In genomic region chr2:25339791-25340339, GRCh38 we compare ENCODE assay signal across 8 cellular contexts. TPM values are rescaled to one million over a fixed set of nuclear protein-coding genes. Genes with fewer than 3 reads are reported as not detected.
A peak's percentile ranks its signal among the peaks of the same experiment; 100 is the strongest.
DNase-seq lines count a peak whose midpoint lies in the region; ATAC-seq and TF ChIP-seq lines count a peak whose summit lies in the region.

No MANE protein-coding gene starts in this region.

- H3K4me1 ChIP-seq in right atrium auricular region, result peaks cover 0 to 58% of the 10 kb centered on the region in 2 donors

- no peaks in the 10 kb centered on the region for H3K27me3 ChIP-seq in right atrium auricular region

- H3K4me3 Mint-ChIP-seq in activated naive CD4-positive, alpha-beta T cell treated with anti-CD3 and anti-CD28 coated beads for 36 hours, result peak overlapping the region; percentile 68
- H3K4me3 Mint-ChIP-seq in activated CD8-positive, alpha-beta T cell treated with anti-CD3 and anti-CD28 coated beads, Interleukin-2, amount 10 ng/mL, durations not matched to agents 7 days and 5 days, result peak overlapping the region; percentile 66

- no peaks in the 10 kb centered on the region for H3K27me3 Mint-ChIP-seq in activated naive CD4-positive, alpha-beta T cell treated with anti-CD3 and anti-CD28 coated beads for 36 hours (ENCODE audit: low read depth)
- no peaks in the 10 kb centered on the region for H3K27me3 Mint-ChIP-seq in activated CD8-positive, alpha-beta T cell treated with anti-CD3 and anti-CD28 coated beads, Interleukin-2, amount 10 ng/mL, durations not matched to agents 7 days and 5 days (ENCODE audit: low read depth)

- peak in 1 of 2 donors; percentile 54 for TF ChIP-seq CTCF in right atrium auricular region (IDR thresholded peaks at IDR 0.05)

- H3K36me3 ChIP-seq in right atrium auricular region, result no peaks in the 10 kb centered on the region

- H3K4me3 ChIP-seq in right atrium auricular region (peak overlapping the region; percentile 55 to 77), skeletal muscle cell (ENCODE audit: low read depth, low read length) (peak overlapping the region; percentile 59)

- H3K4me1 Mint-ChIP-seq in activated naive CD4-positive, alpha-beta T cell treated with anti-CD3 and anti-CD28 coated beads for 36 hours (ENCODE audit: low read depth), result peaks cover 50% of the 10 kb centered on the region
- H3K4me1 Mint-ChIP-seq in activated CD8-positive, alpha-beta T cell treated with anti-CD3 and anti-CD28 coated beads, Interleukin-2, amount 10 ng/mL, durations not matched to agents 7 days and 5 days (ENCODE audit: low read depth), result peaks cover 51% of the 10 kb centered on the region

- intact Hi-C loops in activated naive CD4-positive, alpha-beta T cell treated with anti-CD3 and anti-CD28 coated beads for 36 hours (cut with micrococcal nuclease), result loop anchor here (5.0 kb wide), 1 partner anchor 112 kb away; no protein-coding TSS in a partner anchor

- no peaks in the 10 kb centered on the region for H3K36me3 Mint-ChIP-seq in activated naive CD4-positive, alpha-beta T cell treated with anti-CD3 and anti-CD28 coated beads for 36 hours (ENCODE audit: low read depth)
- H3K36me3 Mint-ChIP-seq in activated naive CD4-positive, alpha-beta T cell treated with anti-CD3 and anti-CD28 coated beads, Interleukin-2, amount 50 U/mL, for 72 hours, result no peaks in the 10 kb centered on the region
- peaks cover 12% of the 10 kb centered on the region for H3K36me3 Mint-ChIP-seq in activated CD8-positive, alpha-beta T cell treated with anti-CD3 and anti-CD28 coated beads, Interleukin-2, amount 10 ng/mL, durations not matched to agents 7 days and 5 days (ENCODE audit: low read depth)

- H3K27ac Mint-ChIP-seq in activated naive CD4-positive, alpha-beta T cell treated with anti-CD3 and anti-CD28 coated beads for 36 hours, result peak overlapping the region; percentile 76
- H3K27ac Mint-ChIP-seq in activated naive CD4-positive, alpha-beta T cell treated with anti-CD3 and anti-CD28 coated beads, Interleukin-2, amount 50 U/mL, for 72 hours, result peak overlapping the region in 1 of 2 donors; percentile 1
- peak overlapping the region; percentile 77 for H3K27ac Mint-ChIP-seq in activated CD8-positive, alpha-beta T cell treated with anti-CD3 and anti-CD28 coated beads, Interleukin-2, amount 10 ng/mL, durations not matched to agents 7 days and 5 days

- POLR2A ChIA-PET in activated CD8-positive, alpha-beta T cell treated with anti-CD3 and anti-CD28 coated beads, Interleukin-2, amount 10 ng/mL, durations not matched to agents 7 days and 5 days (lab: Charles Lee), result interaction anchor here (0.6 to 2.0 kb wide), 3 partner anchors 12 to 217 kb away, joined by 3 to 7 read pairs (median 7); no protein-coding TSS in a partner anchor

- ATAC-seq in activated naive CD4-positive, alpha-beta T cell treated with anti-CD3 and anti-CD28 coated beads, Interleukin-2, amount 50 U/mL, for 72 hours, result no peak
- no peak for ATAC-seq in activated CD8-positive, alpha-beta T cell treated with anti-CD3 and anti-CD28 coated beads, Interleukin-2, amount 10 ng/mL, durations not matched to agents 7 days and 5 days
- ATAC-seq in HG03025 (IDR thresholded peaks at IDR 0.05; ENCODE audit: low FRiP score, unreplicated experiment) (no peak), HG03520 (IDR thresholded peaks at IDR 0.05; ENCODE audit: unreplicated experiment) (no peak), HG03135 (IDR thresholded peaks at IDR 0.05; ENCODE audit: unreplicated experiment) (no peak)

- CTCF ChIA-PET in activated naive CD4-positive, alpha-beta T cell treated with anti-CD3 and anti-CD28 coated beads for 36 hours (lab: Charles Lee), result interaction anchor here (1.1 to 3.7 kb wide), 4 partner anchors 22 to 227 kb away, joined by 3 to 19 read pairs (median 8); no protein-coding TSS in a partner anchor
- CTCF ChIA-PET in activated CD8-positive, alpha-beta T cell treated with anti-CD3 and anti-CD28 coated beads, Interleukin-2, amount 10 ng/mL, durations not matched to agents 7 days and 5 days (lab: Charles Lee), result interaction anchor here (1.1 to 2.5 kb wide), 3 partner anchors 25 to 31 kb away, joined by 3 to 12 read pairs (median 9); no protein-coding TSS in a partner anchor

- no peaks in the 10 kb centered on the region for H3K9me3 Mint-ChIP-seq in activated naive CD4-positive, alpha-beta T cell treated with anti-CD3 and anti-CD28 coated beads for 36 hours
- H3K9me3 Mint-ChIP-seq in activated naive CD4-positive, alpha-beta T cell treated with anti-CD3 and anti-CD28 coated beads, Interleukin-2, amount 50 U/mL, for 72 hours, result no peaks in the 10 kb centered on the region
- H3K9me3 Mint-ChIP-seq in activated CD8-positive, alpha-beta T cell treated with anti-CD3 and anti-CD28 coated beads, Interleukin-2, amount 10 ng/mL, durations not matched to agents 7 days and 5 days (ENCODE audit: insufficient read depth), result no peaks in the 10 kb centered on the region

- no peaks in the 10 kb centered on the region for H3K9me3 ChIP-seq in right atrium auricular region

- H3K27ac ChIP-seq in right atrium auricular region, result peak overlapping the region; percentile 85 to 93

- no peak for DNase-seq in activated naive CD4-positive, alpha-beta T cell treated with anti-CD3 and anti-CD28 coated beads for 36 hours
- no peak for DNase-seq in activated naive CD4-positive, alpha-beta T cell treated with anti-CD3 and anti-CD28 coated beads, Interleukin-2, amount 50 U/mL, for 72 hours (ENCODE audit: low spot score in 2 of 2)
- no peak for DNase-seq in activated CD8-positive, alpha-beta T cell treated with anti-CD3 and anti-CD28 coated beads, Interleukin-2, amount 10 ng/mL, durations not matched to agents 7 days and 5 days
- DNase-seq in right atrium auricular region (ENCODE audit: low spot score) (no peak), skeletal muscle cell (ENCODE audit: low read depth) (no peak)

RNA-seq across cellular contexts. Expression of gene DNMT3A, which starts 1.9 kb away (rescaled TPM):
- 10 to 100 TPM; 53.0 to 53.5 TPM for total RNA-seq in activated naive CD4-positive, alpha-beta T cell treated with anti-CD3 and anti-CD28 coated beads for 36 hours
- 10 to 100 TPM; 83.1 to 89.6 TPM for total RNA-seq in activated naive CD4-positive, alpha-beta T cell treated with anti-CD3 and anti-CD28 coated beads, Interleukin-2, amount 50 U/mL, for 72 hours
- 10 to 100 TPM; 76.4 to 79.8 TPM for total RNA-seq in activated CD8-positive, alpha-beta T cell treated with anti-CD3 and anti-CD28 coated beads, Interleukin-2, amount 10 ng/mL, durations not matched to agents 7 days and 5 days
- total RNA-seq in right atrium auricular region, result 1 to 10 TPM; 6.0 to 8.1 TPM

Comparison
In these comparisons a context has a peak if more than half of its experiments do, and no peak if none do; other contexts are left out.
1. RNA of gene DNMT3A, which starts 1.9 kb away (total RNA-seq): 83.1 to 89.6 TPM in activated naive CD4-positive, alpha-beta T cell treated with anti-CD3 and anti-CD28 coated beads, Interleukin-2, amount 50 U/mL, for 72 hours, 76.4 to 79.8 TPM in activated CD8-positive, alpha-beta T cell treated with anti-CD3 and anti-CD28 coated beads, Interleukin-2, amount 10 ng/mL, durations not matched to agents 7 days and 5 days and 53.0 to 53.5 TPM in activated naive CD4-positive, alpha-beta T cell treated with anti-CD3 and anti-CD28 coated beads for 36 hours; 6.0 to 8.1 TPM in right atrium auricular region; every median in the first group is over 4 times any median in the second.